ENCODE assay signal across 12 cellular contexts in the genomic region with DNA sequence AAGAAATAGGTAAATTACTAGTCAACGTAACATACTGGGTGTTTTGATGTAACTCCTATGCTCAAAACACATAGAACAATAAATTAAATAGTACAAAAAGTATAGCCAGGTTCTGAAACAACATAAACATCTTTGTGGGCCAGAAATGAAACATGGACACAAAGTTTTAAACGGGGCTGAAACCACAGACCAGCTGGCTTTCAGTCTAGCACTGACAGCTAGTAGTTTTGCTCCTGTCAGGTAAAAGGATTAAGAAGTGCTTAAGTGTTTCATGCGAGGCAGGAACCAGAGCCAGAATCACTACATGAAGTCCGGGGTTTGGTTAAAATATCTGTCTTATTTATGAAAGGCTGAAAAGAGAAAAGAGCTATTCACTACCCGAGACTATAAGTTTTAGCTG.
"Had no signal": no experiment of that assay in that cellular context is flagged by ENCODE, and none has a peak within 500 bp of the region (broad histone marks: within the 10 kb centered on the region; RNA-seq: fewer than 3 reads in every experiment).

No MANE protein-coding gene starts in this region.

- DNase-seq: activated CD4-positive, alpha-beta T cell treated with anti-CD3 and anti-CD28 coated beads for 4 hours; activated CD8-positive, alpha-beta memory T cell treated with anti-CD3 and anti-CD28 coated beads, Interleukin-2, amount 50 U/mL, for 48 hours; activated CD8-positive, alpha-beta T cell treated with anti-CD3 and anti-CD28 coated beads, Interleukin-2, amount 10 ng/mL, durations not matched to agents 7 days and 5 days; activated naive CD4-positive, alpha-beta T cell; left colon; mammary epithelial cell; mucosa of descending colon; natural killer cell; posterior cingulate gyrus; thyroid gland had no signal

- ATAC-seq: activated CD8-positive, alpha-beta T cell treated with anti-CD3 and anti-CD28 coated beads, Interleukin-2, amount 10 ng/mL, durations not matched to agents 7 days and 5 days; esophagus mucosa; left colon; mucosa of descending colon; natural killer cell; stimulated activated effector memory CD8-positive, alpha-beta T cell treated with anti-CD3 and anti-CD28 coated beads, Interleukin-12 subunit alpha, Interleukin-12 subunit beta, amount 100 ng/mL, for 72 hours had no signal
